8 cellular contexts compared by ENCODE assay signal in genomic region chr7:4681922-4682620, GRCh38. TPM values are rescaled to one million over a fixed set of nuclear protein-coding genes. Genes with fewer than 3 reads are reported as not detected.
DNase-seq lines count a peak whose midpoint lies in the region; ATAC-seq, FAIRE-seq and TF ChIP-seq lines count a peak whose summit lies in the region.

Gene FOXK1, plus strand, starts transcription at chr7:4682295. Its CDS starts 14 bp downstream, at chr7:4682309.

- intact Hi-C loops in Caco-2 (cut with micrococcal nuclease; ENCODE audit: unreplicated experiment) = loop anchor here (1.0 to 5.0 kb wide), 2 partner anchors 41 to 70 kb away; no protein-coding TSS in a partner anchor

- peak within 1 kb of the TSS; percentile 100 for H3K4me3 ChIP-seq in Caco-2 (ENCODE audit: low read depth, low read length)

- TF ChIP-seq CTCF in Caco-2 (IDR thresholded peaks at IDR 0.05; ENCODE audit: insufficient read depth in 1 of 2, low read depth in 1 of 2, low read length in 1 of 2, severe bottlenecking in 1 of 2, unreplicated experiment in 1 of 2) = no peak

- BruUV-seq in Caco-2 (replicated peaks; lab: Mats Ljungman, UMichigan) = no TSS peak

- no peaks in the 10 kb centered on the region for H3K27me3 Mint-ChIP-seq in Caco-2 (ENCODE audit: insufficient read depth, unreplicated experiment)
- no peaks in the 10 kb centered on the region for H3K27me3 Mint-ChIP-seq in activated T-helper 17 cell treated with anti-CD3 and anti-CD28 coated beads, Interleukin-2, amount 50 U/mL, for 72 hours
- no peaks in the 10 kb centered on the region for H3K27me3 Mint-ChIP-seq in natural killer cell treated with Interleukin-12 subunit alpha and Interleukin-12 subunit beta and Interleukin-15 and Interleukin-18, amount 100 ng/mL, for 72 hours

- H3K9me3 Mint-ChIP-seq in Caco-2 (ENCODE audit: unreplicated experiment) = no peaks in the 10 kb centered on the region
- no peaks in the 10 kb centered on the region for H3K9me3 Mint-ChIP-seq in activated T-helper 17 cell treated with anti-CD3 and anti-CD28 coated beads, Interleukin-2, amount 50 U/mL, for 72 hours
- no peaks in the 10 kb centered on the region for H3K9me3 Mint-ChIP-seq in natural killer cell treated with Interleukin-12 subunit alpha and Interleukin-12 subunit beta and Interleukin-15 and Interleukin-18, amount 100 ng/mL, for 72 hours

- no peaks in the 10 kb centered on the region for H3K27me3 ChIP-seq in Caco-2 (replicated peaks; ENCODE audit: control insufficient read depth, insufficient read depth, low read length)

- no peaks in the 10 kb centered on the region for H3K9me3 ChIP-seq in Caco-2

- H3K4me3 Mint-ChIP-seq in Caco-2 (ENCODE audit: unreplicated experiment) = peak within 1 kb of the TSS; percentile 94
- H3K4me3 Mint-ChIP-seq in activated T-helper 17 cell treated with anti-CD3 and anti-CD28 coated beads, Interleukin-2, amount 50 U/mL, for 72 hours = peak within 1 kb of the TSS; percentile 88
- peak within 1 kb of the TSS; percentile 96 for H3K4me3 Mint-ChIP-seq in natural killer cell treated with Interleukin-12 subunit alpha and Interleukin-12 subunit beta and Interleukin-15 and Interleukin-18, amount 100 ng/mL, for 72 hours

- H3K27ac Mint-ChIP-seq in Caco-2 (ENCODE audit: unreplicated experiment) = peak within 1 kb of the TSS; percentile 96
- peak within 1 kb of the TSS; percentile 94 for H3K27ac Mint-ChIP-seq in activated T-helper 17 cell treated with anti-CD3 and anti-CD28 coated beads, Interleukin-2, amount 50 U/mL, for 72 hours
- H3K27ac Mint-ChIP-seq in natural killer cell treated with Interleukin-12 subunit alpha and Interleukin-12 subunit beta and Interleukin-15 and Interleukin-18, amount 100 ng/mL, for 72 hours = peak within 1 kb of the TSS; percentile 92 to 96

- no peaks in the 10 kb centered on the region for H3K36me3 ChIP-seq in Caco-2 (ENCODE audit: control insufficient read depth, insufficient read depth, low read length)

- peaks cover 18% of the 10 kb centered on the region for H3K4me1 Mint-ChIP-seq in Caco-2 (ENCODE audit: low read depth, unreplicated experiment)
- peaks cover 13% of the 10 kb centered on the region for H3K4me1 Mint-ChIP-seq in activated T-helper 17 cell treated with anti-CD3 and anti-CD28 coated beads, Interleukin-2, amount 50 U/mL, for 72 hours
- H3K4me1 Mint-ChIP-seq in natural killer cell treated with Interleukin-12 subunit alpha and Interleukin-12 subunit beta and Interleukin-15 and Interleukin-18, amount 100 ng/mL, for 72 hours (ENCODE audit: low read depth in 2 of 2) = peaks cover 14 to 19% of the 10 kb centered on the region in 2 donors

- CTCF ChIA-PET in Caco-2 (lab: Charles Lee) = interaction anchor here (0.6 to 1.1 kb wide), 3 partner anchors 40 to 835 kb away, joined by 3 to 7 read pairs (median 7); no protein-coding TSS in a partner anchor

- peaks cover 18% of the 10 kb centered on the region for H3K36me3 Mint-ChIP-seq in Caco-2 (ENCODE audit: insufficient read depth, unreplicated experiment)
- peaks cover 39% of the 10 kb centered on the region for H3K36me3 Mint-ChIP-seq in activated T-helper 17 cell treated with anti-CD3 and anti-CD28 coated beads, Interleukin-2, amount 50 U/mL, for 72 hours (ENCODE audit: low read depth)
- peaks cover 6% of the 10 kb centered on the region for H3K36me3 Mint-ChIP-seq in natural killer cell treated with Interleukin-12 subunit alpha and Interleukin-12 subunit beta and Interleukin-15 and Interleukin-18, amount 100 ng/mL, for 72 hours

- H3K4me1 ChIP-seq in Caco-2 = peaks cover 6% of the 10 kb centered on the region; the same call in 1 of the 2 replicates

- peak; percentile 67 for ATAC-seq in GM19468 (IDR thresholded peaks at IDR 0.05; ENCODE audit: extremely low read depth, unreplicated experiment)
- ATAC-seq in activated T-helper 17 cell treated with anti-CD3 and anti-CD28 coated beads, Interleukin-2, amount 50 U/mL, for 72 hours (replicated peaks) = peak; percentile 63
- peak; percentile 91 to 92 for ATAC-seq in natural killer cell treated with Interleukin-12 subunit alpha and Interleukin-12 subunit beta and Interleukin-15 and Interleukin-18, amount 100 ng/mL, for 72 hours
- peak; percentile 82 for ATAC-seq in stimulated activated naive CD8-positive, alpha-beta T cell treated with anti-CD3 and anti-CD28 coated beads, Interleukin-15, Interleukin-2, amounts not matched to agents 100 U/mL and 50 U/mL, for 24 hours

- POLR2A ChIA-PET in Caco-2 (lab: Charles Lee) = interaction anchor here (0.8 to 2.1 kb wide), 2 partner anchors 40 to 41 kb away, joined by 3 to 8 read pairs; no protein-coding TSS in a partner anchor

- DNase-seq in Caco-2 = peak; percentile 69 to 90
- DNase-seq in HTR-8/SVneo (ENCODE audit: insufficient read length, low spot score) = peak; percentile 87
- peak; percentile 76 for DNase-seq in RKO (ENCODE audit: low spot score)
- peak; percentile 53 for DNase-seq in fibroblast of peridontal ligament (ENCODE audit: extremely low read depth)
- DNase-seq in natural killer cell treated with Interleukin-12 subunit alpha and Interleukin-12 subunit beta and Interleukin-15 and Interleukin-18, amount 100 ng/mL, for 72 hours (ENCODE audit: low spot score) = peak; percentile 82
- peak; percentile 89 for DNase-seq in stimulated activated naive CD8-positive, alpha-beta T cell treated with anti-CD3 and anti-CD28 coated beads, Interleukin-15, Interleukin-2, amounts not matched to agents 100 U/mL and 50 U/mL, for 24 hours

- peak; percentile 83 for FAIRE-seq in HTR-8/SVneo (lab: Jason Lieb, UNC)

RNA-seq across cellular contexts. Expression of gene FOXK1, which starts in this region (rescaled TPM):
- total RNA-seq in Caco-2 (2022) = 50.8 and 51.2 TPM in 2 replicates
- 10 to 100 TPM; 32.3 to 32.5 TPM for total RNA-seq in activated T-helper 17 cell treated with anti-CD3 and anti-CD28 coated beads, Interleukin-2, amount 50 U/mL, for 72 hours
- 10 to 100 TPM; 35.6 to 48.1 TPM for total RNA-seq in natural killer cell treated with Interleukin-12 subunit alpha and Interleukin-12 subunit beta and Interleukin-15 and Interleukin-18, amount 100 ng/mL, for 72 hours

Comparison
In these comparisons a context has a peak if more than half of its experiments do, and no peak if none do; other contexts are left out.
1. Peak in every context shown above with its lines: DNase-seq, ATAC-seq and H3K4me3 ChIP-seq.